8 cellular contexts compared by ENCODE assay signal in the genomic region with DNA sequence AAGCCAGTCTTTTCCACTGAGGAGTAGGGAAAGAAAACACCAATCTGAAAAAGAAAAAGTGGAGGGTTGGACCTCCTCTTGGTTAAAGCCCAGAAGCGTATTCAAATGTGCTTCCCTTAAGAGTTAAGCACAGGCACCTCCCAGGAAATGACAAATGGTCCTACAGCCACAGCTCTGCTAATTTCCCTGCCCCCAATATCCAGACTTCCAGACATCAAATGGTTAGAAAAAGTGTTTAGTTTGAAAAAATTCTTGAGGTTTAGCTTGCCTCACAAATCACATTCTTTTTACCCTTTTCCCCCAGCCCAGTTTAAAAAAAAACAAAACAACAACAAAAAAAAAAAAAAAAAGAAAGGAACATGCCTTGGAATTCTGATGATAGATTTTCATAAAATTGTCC. TPM values are rescaled to one million over a fixed set of nuclear protein-coding genes. Genes with fewer than 3 reads are reported as not detected.
A peak's percentile ranks its signal among the peaks of the same experiment; 100 is the strongest.
DNase-seq lines count a peak whose midpoint lies in the region; ATAC-seq and TF ChIP-seq lines count a peak whose summit lies in the region.

No MANE protein-coding gene starts in this region.

- no peaks in the 10 kb centered on the region for H3K36me3 ChIP-seq in subcutaneous abdominal adipose tissue (ENCODE audit: control insufficient read depth in 5 of 5, insufficient read depth in 5 of 5, low read length in 5 of 5)

- CTCF ChIA-PET in activated CD8-positive, alpha-beta T cell treated with anti-CD3 and anti-CD28 coated beads, Interleukin-2, amount 10 ng/mL, durations not matched to agents 7 days and 5 days (lab: Charles Lee) = no interaction called here

- peak; percentile 90 for DNase-seq in HT1080 (ENCODE audit: low read depth)
- DNase-seq in chondrocyte (ENCODE audit: low spot score) = no peak
- peak; percentile 16 for DNase-seq in kidney glomerular epithelial cell (lab: John Stamatoyannopoulos, UW)
- no peak for DNase-seq in activated CD8-positive, alpha-beta T cell treated with anti-CD3 and anti-CD28 coated beads, Interleukin-2, amount 10 ng/mL, durations not matched to agents 7 days and 5 days
- no peak for DNase-seq in cerebellar nuclear complex (lab: John Stamatoyannopoulos, UW)
- DNase-seq in activated gamma-delta T cell (lab: John Stamatoyannopoulos, UW) = no peak

- H3K27me3 Mint-ChIP-seq in chondrocyte (ENCODE audit: low read depth) = no peaks in the 10 kb centered on the region
- peaks cover 2% of the 10 kb centered on the region for H3K27me3 Mint-ChIP-seq in activated CD8-positive, alpha-beta T cell treated with anti-CD3 and anti-CD28 coated beads, Interleukin-2, amount 10 ng/mL, durations not matched to agents 7 days and 5 days (ENCODE audit: low read depth)

- H3K27ac Mint-ChIP-seq in chondrocyte (ENCODE audit: unreplicated experiment) = peak overlapping the region; percentile 98
- no peak overlapping the region for H3K27ac Mint-ChIP-seq in activated CD8-positive, alpha-beta T cell treated with anti-CD3 and anti-CD28 coated beads, Interleukin-2, amount 10 ng/mL, durations not matched to agents 7 days and 5 days

- H3K36me3 Mint-ChIP-seq in chondrocyte (ENCODE audit: low read depth) = peaks cover 3% of the 10 kb centered on the region
- no peaks in the 10 kb centered on the region for H3K36me3 Mint-ChIP-seq in activated CD8-positive, alpha-beta T cell treated with anti-CD3 and anti-CD28 coated beads, Interleukin-2, amount 10 ng/mL, durations not matched to agents 7 days and 5 days (ENCODE audit: low read depth)

- peaks cover 0 to 6% (median 0%) of the 10 kb centered on the region in 5 donors for H3K27me3 ChIP-seq in subcutaneous abdominal adipose tissue (ENCODE audit: control insufficient read depth in 5 of 5, insufficient read depth in 4 of 5, low read length in 5 of 5)

- POLR2A ChIA-PET in activated CD8-positive, alpha-beta T cell treated with anti-CD3 and anti-CD28 coated beads, Interleukin-2, amount 10 ng/mL, durations not matched to agents 7 days and 5 days (lab: Charles Lee) = no interaction called here

- peaks cover 3% of the 10 kb centered on the region for H3K9me3 Mint-ChIP-seq in chondrocyte (ENCODE audit: low read depth)
- H3K9me3 Mint-ChIP-seq in activated CD8-positive, alpha-beta T cell treated with anti-CD3 and anti-CD28 coated beads, Interleukin-2, amount 10 ng/mL, durations not matched to agents 7 days and 5 days (ENCODE audit: insufficient read depth) = no peaks in the 10 kb centered on the region

- no peaks in the 10 kb centered on the region for H3K9me3 ChIP-seq in subcutaneous abdominal adipose tissue (ENCODE audit: control insufficient read depth in 5 of 5, low read length in 5 of 5)

- no peak for ATAC-seq in activated CD8-positive, alpha-beta T cell treated with anti-CD3 and anti-CD28 coated beads, Interleukin-2, amount 10 ng/mL, durations not matched to agents 7 days and 5 days
- ATAC-seq in HG03108 (IDR thresholded peaks at IDR 0.05; ENCODE audit: unreplicated experiment) = no peak

- H3K4me1 Mint-ChIP-seq in chondrocyte (ENCODE audit: low read depth) = peaks cover 70% of the 10 kb centered on the region
- H3K4me1 Mint-ChIP-seq in activated CD8-positive, alpha-beta T cell treated with anti-CD3 and anti-CD28 coated beads, Interleukin-2, amount 10 ng/mL, durations not matched to agents 7 days and 5 days (ENCODE audit: low read depth) = peaks cover 4% of the 10 kb centered on the region

- H3K27ac ChIP-seq in subcutaneous abdominal adipose tissue (ENCODE audit: low read depth, low read length) = peak overlapping the region; percentile 58

- H3K9ac ChIP-seq in subcutaneous abdominal adipose tissue (ENCODE audit: low read length in 5 of 5) = peak overlapping the region in 1 of 5 donors; percentile 28

- H3K4me3 ChIP-seq in subcutaneous abdominal adipose tissue (ENCODE audit: low read depth in 1 of 5, low read length in 5 of 5) = peak overlapping the region in 3 of 5 donors; percentile 10 to 59 (median 30)

- peaks cover 0 to 5% (median 4%) of the 10 kb centered on the region in 5 donors for H3K4me1 ChIP-seq in subcutaneous abdominal adipose tissue (ENCODE audit: control insufficient read depth in 5 of 5, insufficient read depth in 5 of 5, low read length in 5 of 5)

- H3K4me3 Mint-ChIP-seq in chondrocyte (ENCODE audit: unreplicated experiment) = peak overlapping the region; percentile 67
- no peak overlapping the region for H3K4me3 Mint-ChIP-seq in activated CD8-positive, alpha-beta T cell treated with anti-CD3 and anti-CD28 coated beads, Interleukin-2, amount 10 ng/mL, durations not matched to agents 7 days and 5 days

- TF ChIP-seq CTCF in chondrocyte (IDR thresholded peaks at IDR 0.05) = no peak

RNA-seq across cellular contexts. Expression of a gene that starts 19.0 kb away (rescaled TPM):
- 0.26 and 0.47 TPM in 2 replicates for total RNA-seq in HT1080 (2014; rRNA removed; shearing (Covaris generic))
- 2.5 and 3.2 TPM in 2 replicates for polyA plus RNA-seq in HT1080 (2015; cell fraction: cytosol; rRNA removed)
- 18.5 and 22.6 TPM in 2 replicates for polyA plus RNA-seq in HT1080 (2015; cell fraction: nucleus; rRNA removed)
- total RNA-seq in chondrocyte = 11,901 to 12,433 TPM (median 12,302 TPM) in 3 replicates
- total RNA-seq in activated CD8-positive, alpha-beta T cell treated with anti-CD3 and anti-CD28 coated beads, Interleukin-2, amount 10 ng/mL, durations not matched to agents 7 days and 5 days = under 1 TPM; 0.16 to 0.21 TPM

Comparison
In these comparisons a context has a peak if more than half of its experiments do, and no peak if none do; other contexts are left out.
1. DNase-seq: peak in HT1080 (single experiment) and kidney glomerular epithelial cell (single experiment); none in chondrocyte (single experiment), activated CD8-positive, alpha-beta T cell treated with anti-CD3 and anti-CD28 coated beads, Interleukin-2, amount 10 ng/mL, durations not matched to agents 7 days and 5 days (single experiment), cerebellar nuclear complex (0 of 2) and activated gamma-delta T cell (single experiment).
2. RNA of a gene that starts 19.0 kb away (total RNA-seq): 11,901 to 12,433 TPM in chondrocyte; 0.26 to 0.47 TPM in HT1080 and 0.16 to 0.21 TPM in activated CD8-positive, alpha-beta T cell treated with anti-CD3 and anti-CD28 coated beads, Interleukin-2, amount 10 ng/mL, durations not matched to agents 7 days and 5 days; every median in the first group is over 1,000 times any median in the second.